Comparison of ENCODE assay signal across 2 cellular contexts in the genomic region with DNA sequence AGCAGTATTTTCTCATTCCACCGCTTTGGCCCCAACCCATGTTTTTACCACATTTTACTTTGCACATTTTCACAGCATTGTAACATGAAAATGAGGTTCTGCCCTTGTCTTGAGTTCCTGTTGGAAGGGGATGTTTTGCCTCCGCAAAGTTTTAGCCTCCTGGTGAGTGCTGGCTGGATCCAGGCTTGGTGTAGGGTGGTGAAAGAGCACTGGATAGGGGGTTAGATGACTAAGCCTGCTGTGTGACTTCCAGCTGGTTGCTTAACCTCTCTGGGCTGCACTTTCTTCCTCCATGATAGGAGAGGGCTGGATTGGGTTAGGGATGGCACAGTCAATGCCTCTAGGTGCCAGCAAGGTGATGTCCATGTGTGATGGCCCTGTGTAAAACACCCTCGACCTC.
A peak's percentile ranks its signal among the peaks of the same experiment; 100 is the strongest.
TF ChIP-seq lines count a peak whose summit lies in the region.

No MANE protein-coding gene starts in this region.

TF ChIP-seq in H1, 55 proteins besides CTCF, POLR2A, EP300 and RAD21:
- TF ChIP-seq HDAC2 (IDR thresholded peaks at IDR 0.05; ENCODE audit: borderline replicate concordance in 1 of 2, low read depth in 2 of 2, low read length in 2 of 2) (0 out of 4 replicates have a peak, but pooled peaks of 1 of the 2 experiments have one; percentile 40), KDM1A (IDR thresholded peaks at IDR 0.05; ENCODE audit: borderline replicate concordance, low read length) (peak; percentile 85; the same call in 1 of the 2 replicates), KDM4A (IDR thresholded peaks at IDR 0.05; ENCODE audit: low read depth, low read length, severe bottlenecking) (no peak)
- TF ChIP-seq, protein P1, sequence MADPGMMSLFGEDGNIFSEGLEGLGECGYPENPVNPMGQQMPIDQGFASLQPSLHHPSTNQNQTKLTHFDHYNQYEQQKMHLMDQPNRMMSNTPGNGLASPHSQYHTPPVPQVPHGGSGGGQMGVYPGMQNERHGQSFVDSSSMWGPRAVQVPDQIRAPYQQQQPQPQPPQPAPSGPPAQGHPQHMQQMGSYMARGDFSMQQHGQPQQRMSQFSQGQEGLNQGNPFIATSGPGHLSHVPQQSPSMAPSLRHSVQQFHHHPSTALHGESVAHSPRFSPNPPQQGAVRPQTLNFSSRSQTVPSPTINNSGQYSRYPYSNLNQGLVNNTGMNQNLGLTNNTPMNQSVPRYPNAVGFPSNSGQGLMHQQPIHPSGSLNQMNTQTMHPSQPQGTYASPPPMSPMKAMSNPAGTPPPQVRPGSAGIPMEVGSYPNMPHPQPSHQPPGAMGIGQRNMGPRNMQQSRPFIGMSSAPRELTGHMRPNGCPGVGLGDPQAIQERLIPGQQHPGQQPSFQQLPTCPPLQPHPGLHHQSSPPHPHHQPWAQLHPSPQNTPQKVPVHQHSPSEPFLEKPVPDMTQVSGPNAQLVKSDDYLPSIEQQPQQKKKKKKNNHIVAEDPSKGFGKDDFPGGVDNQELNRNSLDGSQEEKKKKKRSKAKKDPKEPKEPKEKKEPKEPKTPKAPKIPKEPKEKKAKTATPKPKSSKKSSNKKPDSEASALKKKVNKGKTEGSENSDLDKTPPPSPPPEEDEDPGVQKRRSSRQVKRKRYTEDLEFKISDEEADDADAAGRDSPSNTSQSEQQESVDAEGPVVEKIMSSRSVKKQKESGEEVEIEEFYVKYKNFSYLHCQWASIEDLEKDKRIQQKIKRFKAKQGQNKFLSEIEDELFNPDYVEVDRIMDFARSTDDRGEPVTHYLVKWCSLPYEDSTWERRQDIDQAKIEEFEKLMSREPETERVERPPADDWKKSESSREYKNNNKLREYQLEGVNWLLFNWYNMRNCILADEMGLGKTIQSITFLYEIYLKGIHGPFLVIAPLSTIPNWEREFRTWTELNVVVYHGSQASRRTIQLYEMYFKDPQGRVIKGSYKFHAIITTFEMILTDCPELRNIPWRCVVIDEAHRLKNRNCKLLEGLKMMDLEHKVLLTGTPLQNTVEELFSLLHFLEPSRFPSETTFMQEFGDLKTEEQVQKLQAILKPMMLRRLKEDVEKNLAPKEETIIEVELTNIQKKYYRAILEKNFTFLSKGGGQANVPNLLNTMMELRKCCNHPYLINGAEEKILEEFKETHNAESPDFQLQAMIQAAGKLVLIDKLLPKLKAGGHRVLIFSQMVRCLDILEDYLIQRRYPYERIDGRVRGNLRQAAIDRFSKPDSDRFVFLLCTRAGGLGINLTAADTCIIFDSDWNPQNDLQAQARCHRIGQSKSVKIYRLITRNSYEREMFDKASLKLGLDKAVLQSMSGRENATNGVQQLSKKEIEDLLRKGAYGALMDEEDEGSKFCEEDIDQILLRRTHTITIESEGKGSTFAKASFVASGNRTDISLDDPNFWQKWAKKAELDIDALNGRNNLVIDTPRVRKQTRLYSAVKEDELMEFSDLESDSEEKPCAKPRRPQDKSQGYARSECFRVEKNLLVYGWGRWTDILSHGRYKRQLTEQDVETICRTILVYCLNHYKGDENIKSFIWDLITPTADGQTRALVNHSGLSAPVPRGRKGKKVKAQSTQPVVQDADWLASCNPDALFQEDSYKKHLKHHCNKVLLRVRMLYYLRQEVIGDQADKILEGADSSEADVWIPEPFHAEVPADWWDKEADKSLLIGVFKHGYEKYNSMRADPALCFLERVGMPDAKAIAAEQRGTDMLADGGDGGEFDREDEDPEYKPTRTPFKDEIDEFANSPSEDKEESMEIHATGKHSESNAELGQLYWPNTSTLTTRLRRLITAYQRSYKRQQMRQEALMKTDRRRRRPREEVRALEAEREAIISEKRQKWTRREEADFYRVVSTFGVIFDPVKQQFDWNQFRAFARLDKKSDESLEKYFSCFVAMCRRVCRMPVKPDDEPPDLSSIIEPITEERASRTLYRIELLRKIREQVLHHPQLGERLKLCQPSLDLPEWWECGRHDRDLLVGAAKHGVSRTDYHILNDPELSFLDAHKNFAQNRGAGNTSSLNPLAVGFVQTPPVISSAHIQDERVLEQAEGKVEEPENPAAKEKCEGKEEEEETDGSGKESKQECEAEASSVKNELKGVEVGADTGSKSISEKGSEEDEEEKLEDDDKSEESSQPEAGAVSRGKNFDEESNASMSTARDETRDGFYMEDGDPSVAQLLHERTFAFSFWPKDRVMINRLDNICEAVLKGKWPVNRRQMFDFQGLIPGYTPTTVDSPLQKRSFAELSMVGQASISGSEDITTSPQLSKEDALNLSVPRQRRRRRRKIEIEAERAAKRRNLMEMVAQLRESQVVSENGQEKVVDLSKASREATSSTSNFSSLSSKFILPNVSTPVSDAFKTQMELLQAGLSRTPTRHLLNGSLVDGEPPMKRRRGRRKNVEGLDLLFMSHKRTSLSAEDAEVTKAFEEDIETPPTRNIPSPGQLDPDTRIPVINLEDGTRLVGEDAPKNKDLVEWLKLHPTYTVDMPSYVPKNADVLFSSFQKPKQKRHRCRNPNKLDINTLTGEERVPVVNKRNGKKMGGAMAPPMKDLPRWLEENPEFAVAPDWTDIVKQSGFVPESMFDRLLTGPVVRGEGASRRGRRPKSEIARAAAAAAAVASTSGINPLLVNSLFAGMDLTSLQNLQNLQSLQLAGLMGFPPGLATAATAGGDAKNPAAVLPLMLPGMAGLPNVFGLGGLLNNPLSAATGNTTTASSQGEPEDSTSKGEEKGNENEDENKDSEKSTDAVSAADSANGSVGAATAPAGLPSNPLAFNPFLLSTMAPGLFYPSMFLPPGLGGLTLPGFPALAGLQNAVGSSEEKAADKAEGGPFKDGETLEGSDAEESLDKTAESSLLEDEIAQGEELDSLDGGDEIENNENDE (IDR thresholded peaks at IDR 0.05; ENCODE audit: insufficient replicate concordance, low read length), result no peak

TF ChIP-seq in GM23338, 12 proteins besides CTCF, POLR2A, EP300 and RAD21:
- TF ChIP-seq POLR2AphosphoS5 (IDR thresholded peaks at IDR 0.05; ENCODE audit: low read depth), result no peak
- TF ChIP-seq, protein P2, sequence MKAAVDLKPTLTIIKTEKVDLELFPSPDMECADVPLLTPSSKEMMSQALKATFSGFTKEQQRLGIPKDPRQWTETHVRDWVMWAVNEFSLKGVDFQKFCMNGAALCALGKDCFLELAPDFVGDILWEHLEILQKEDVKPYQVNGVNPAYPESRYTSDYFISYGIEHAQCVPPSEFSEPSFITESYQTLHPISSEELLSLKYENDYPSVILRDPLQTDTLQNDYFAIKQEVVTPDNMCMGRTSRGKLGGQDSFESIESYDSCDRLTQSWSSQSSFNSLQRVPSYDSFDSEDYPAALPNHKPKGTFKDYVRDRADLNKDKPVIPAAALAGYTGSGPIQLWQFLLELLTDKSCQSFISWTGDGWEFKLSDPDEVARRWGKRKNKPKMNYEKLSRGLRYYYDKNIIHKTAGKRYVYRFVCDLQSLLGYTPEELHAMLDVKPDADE (IDR thresholded peaks at IDR 0.05), result no peak
- TF ChIP-seq STAT1 (IDR thresholded peaks at IDR 0.05; ENCODE audit: unreplicated experiment), result no peak
- no peak for TF ChIP-seq EZH2phosphoT487 (IDR thresholded peaks at IDR 0.05; ENCODE audit: unreplicated experiment)
- TF ChIP-seq ZNF114 (CRISPR knock-in tag; IDR thresholded peaks at IDR 0.05), result no peak
- no peak for TF ChIP-seq NANOG (IDR thresholded peaks at IDR 0.05; ENCODE audit: borderline replicate concordance)
- no peak for TF ChIP-seq CREB1 (CRISPR knock-in tag; IDR thresholded peaks at IDR 0.05; ENCODE audit: low read depth)
- TF ChIP-seq ZNF331 (CRISPR knock-in tag; IDR thresholded peaks at IDR 0.05; ENCODE audit: low read depth), result no peak
- TF ChIP-seq, protein P3, sequence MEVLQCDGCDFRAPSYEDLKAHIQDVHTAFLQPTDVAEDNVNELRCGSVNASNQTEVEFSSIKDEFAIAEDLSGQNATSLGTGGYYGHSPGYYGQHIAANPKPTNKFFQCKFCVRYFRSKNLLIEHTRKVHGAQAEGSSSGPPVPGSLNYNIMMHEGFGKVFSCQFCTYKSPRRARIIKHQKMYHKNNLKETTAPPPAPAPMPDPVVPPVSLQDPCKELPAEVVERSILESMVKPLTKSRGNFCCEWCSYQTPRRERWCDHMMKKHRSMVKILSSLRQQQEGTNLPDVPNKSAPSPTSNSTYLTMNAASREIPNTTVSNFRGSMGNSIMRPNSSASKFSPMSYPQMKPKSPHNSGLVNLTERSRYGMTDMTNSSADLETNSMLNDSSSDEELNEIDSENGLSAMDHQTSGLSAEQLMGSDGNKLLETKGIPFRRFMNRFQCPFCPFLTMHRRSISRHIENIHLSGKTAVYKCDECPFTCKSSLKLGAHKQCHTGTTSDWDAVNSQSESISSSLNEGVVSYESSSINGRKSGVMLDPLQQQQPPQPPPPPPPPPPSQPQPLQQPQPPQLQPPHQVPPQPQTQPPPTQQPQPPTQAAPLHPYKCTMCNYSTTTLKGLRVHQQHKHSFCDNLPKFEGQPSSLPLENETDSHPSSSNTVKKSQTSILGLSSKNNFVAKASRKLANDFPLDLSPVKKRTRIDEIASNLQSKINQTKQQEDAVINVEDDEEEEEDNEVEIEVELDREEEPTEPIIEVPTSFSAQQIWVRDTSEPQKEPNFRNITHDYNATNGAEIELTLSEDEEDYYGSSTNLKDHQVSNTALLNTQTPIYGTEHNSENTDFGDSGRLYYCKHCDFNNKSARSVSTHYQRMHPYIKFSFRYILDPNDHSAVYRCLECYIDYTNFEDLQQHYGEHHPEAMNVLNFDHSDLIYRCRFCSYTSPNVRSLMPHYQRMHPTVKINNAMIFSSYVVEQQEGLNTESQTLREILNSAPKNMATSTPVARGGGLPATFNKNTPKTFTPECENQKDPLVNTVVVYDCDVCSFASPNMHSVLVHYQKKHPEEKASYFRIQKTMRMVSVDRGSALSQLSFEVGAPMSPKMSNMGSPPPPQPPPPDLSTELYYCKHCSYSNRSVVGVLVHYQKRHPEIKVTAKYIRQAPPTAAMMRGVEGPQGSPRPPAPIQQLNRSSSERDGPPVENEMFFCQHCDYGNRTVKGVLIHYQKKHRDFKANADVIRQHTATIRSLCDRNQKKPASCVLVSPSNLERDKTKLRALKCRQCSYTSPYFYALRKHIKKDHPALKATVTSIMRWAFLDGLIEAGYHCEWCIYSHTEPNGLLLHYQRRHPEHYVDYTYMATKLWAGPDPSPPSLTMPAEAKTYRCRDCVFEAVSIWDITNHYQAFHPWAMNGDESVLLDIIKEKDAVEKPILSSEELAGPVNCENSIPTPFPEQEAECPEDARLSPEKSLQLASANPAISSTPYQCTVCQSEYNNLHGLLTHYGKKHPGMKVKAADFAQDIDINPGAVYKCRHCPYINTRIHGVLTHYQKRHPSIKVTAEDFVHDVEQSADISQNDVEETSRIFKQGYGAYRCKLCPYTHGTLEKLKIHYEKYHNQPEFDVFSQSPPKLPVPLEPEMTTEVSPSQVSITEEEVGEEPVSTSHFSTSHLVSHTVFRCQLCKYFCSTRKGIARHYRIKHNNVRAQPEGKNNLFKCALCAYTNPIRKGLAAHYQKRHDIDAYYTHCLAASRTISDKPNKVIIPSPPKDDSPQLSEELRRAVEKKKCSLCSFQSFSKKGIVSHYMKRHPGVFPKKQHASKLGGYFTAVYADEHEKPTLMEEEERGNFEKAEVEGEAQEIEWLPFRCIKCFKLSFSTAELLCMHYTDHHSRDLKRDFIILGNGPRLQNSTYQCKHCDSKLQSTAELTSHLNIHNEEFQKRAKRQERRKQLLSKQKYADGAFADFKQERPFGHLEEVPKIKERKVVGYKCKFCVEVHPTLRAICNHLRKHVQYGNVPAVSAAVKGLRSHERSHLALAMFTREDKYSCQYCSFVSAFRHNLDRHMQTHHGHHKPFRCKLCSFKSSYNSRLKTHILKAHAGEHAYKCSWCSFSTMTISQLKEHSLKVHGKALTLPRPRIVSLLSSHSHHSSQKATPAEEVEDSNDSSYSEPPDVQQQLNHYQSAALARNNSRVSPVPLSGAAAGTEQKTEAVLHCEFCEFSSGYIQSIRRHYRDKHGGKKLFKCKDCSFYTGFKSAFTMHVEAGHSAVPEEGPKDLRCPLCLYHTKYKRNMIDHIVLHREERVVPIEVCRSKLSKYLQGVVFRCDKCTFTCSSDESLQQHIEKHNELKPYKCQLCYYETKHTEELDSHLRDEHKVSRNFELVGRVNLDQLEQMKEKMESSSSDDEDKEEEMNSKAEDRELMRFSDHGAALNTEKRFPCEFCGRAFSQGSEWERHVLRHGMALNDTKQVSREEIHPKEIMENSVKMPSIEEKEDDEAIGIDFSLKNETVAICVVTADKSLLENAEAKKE (CRISPR knock-in tag; IDR thresholded peaks at IDR 0.05), result no peak
- no peak for TF ChIP-seq EZH2 (IDR thresholded peaks at IDR 0.05; ENCODE audit: low read depth, unreplicated experiment)
